In genomic region chr10:4656576-4657194, GRCh38 we compare ENCODE assay signal across 8 cellular contexts.
A peak's percentile ranks its signal among the peaks of the same experiment; 100 is the strongest.
DNase-seq lines count a peak whose midpoint lies in the region; ATAC-seq, FAIRE-seq and TF ChIP-seq lines count a peak whose summit lies in the region.

No MANE protein-coding gene starts in this region.

- peak; percentile 95 for TF ChIP-seq RAD21 in GM12878 (IDR thresholded peaks at IDR 0.05; ENCODE audit: insufficient read depth, low read depth, low read length)

- no peak overlapping the region for H3K9ac ChIP-seq in GM12878 (ENCODE audit: control insufficient read depth, insufficient read depth, low read length)

- H3K9me2 ChIP-seq in DOHH2 (replicated peaks; ENCODE audit: control insufficient read depth, low read length): no peaks in the 10 kb centered on the region

- H3K4me2 ChIP-seq in DOHH2 (ENCODE audit: low read length) (no peak overlapping the region), GM12878 (ENCODE audit: control insufficient read depth, insufficient read depth) (no peak overlapping the region)

- TF ChIP-seq CTCF in DOHH2 (IDR thresholded peaks at IDR 0.05; ENCODE audit: low read depth, low read length, poor library complexity, severe bottlenecking) (peak; percentile 72), GM12878 (IDR thresholded peaks at IDR 0.05 in 2 of 3, conservative IDR thresholded peaks at IDR 0.05 in 1 of 3; ENCODE audit: control insufficient read depth in 2 of 3, extremely low read depth in 1 of 3, insufficient read depth in 1 of 3, low read depth in 3 of 3, low read length in 3 of 3) (peak; percentile 74 to 79 (median 77))

- TF ChIP-seq POLR2A in GM12878 (IDR thresholded peaks at IDR 0.05; ENCODE audit: low read depth, low read length): no peak

- CTCF ChIA-PET in GM12878 (lab: Yijun Ruan, JAX): interaction anchor here (0.6 to 2.8 kb wide), 10 partner anchors 9 to 1464 kb away, joined by 3 to 15 read pairs (median 4); no protein-coding TSS in a partner anchor

- peak; percentile 47; the same call in 1 of the 3 replicates for ATAC-seq in GM12878
- ATAC-seq in GM21576 (IDR thresholded peaks at IDR 0.05; ENCODE audit: unreplicated experiment): no peak
- no peak for ATAC-seq in GM19023 (IDR thresholded peaks at IDR 0.05; ENCODE audit: unreplicated experiment)

- WGBS in GM12878 (ENCODE audit: insufficient coverage, insufficient replicate concordance, low lambda C conversion rate, missing lambda C conversion rate): 10% methylated on average over 7 of the region's 7 CpGs

- H3K36me3 ChIP-seq in DOHH2 (ENCODE audit: control insufficient read depth, low read length): no peaks in the 10 kb centered on the region
- no peaks in the 10 kb centered on the region for H3K36me3 ChIP-seq in GM12878 (ENCODE audit: control insufficient read depth in 2 of 2, insufficient read depth in 2 of 2, low read length in 1 of 2)

- BruUV-seq in GM12878 (replicated peaks; lab: Mats Ljungman, UMichigan): no TSS peak

- H3K27ac ChIP-seq in DOHH2 (ENCODE audit: low read depth, low read length) (no peak overlapping the region), GM12878 (ENCODE audit: control insufficient read depth, insufficient read depth) (no peak overlapping the region)

- POLR2A ChIA-PET in GM12878 (lab: Charles Lee): interaction anchor here (0.6 kb wide), 1 partner anchor 11 kb away, joined by 3 read pairs; no protein-coding TSS in a partner anchor

- RAD21 ChIA-PET in GM12878 (lab: Charles Lee; ENCODE audit: unreplicated experiment): interaction anchor here (0.8 to 2.3 kb wide), 4 partner anchors 875 to 1417 kb away, joined by 3 to 6 read pairs (median 3); no protein-coding TSS in a partner anchor

- intact Hi-C loops in GM12878 (cut with micrococcal nuclease; ENCODE audit: unreplicated experiment): loop anchor here (1.0 to 10.0 kb wide), 5 partner anchors 872 to 1459 kb away; partner anchors contain the start of gene KLF6

- in situ Hi-C loops in GM12878 (cut with MboI): loop anchor here (10.0 kb wide), 1 partner anchor 1462 kb away; no protein-coding TSS in a partner anchor

- H3F3A ChIP-seq in DOHH2 (ENCODE audit: control insufficient read depth, insufficient read depth): no peaks in the 10 kb centered on the region

- H3K4me3 ChIP-seq in DOHH2 (ENCODE audit: low read length) (no peak overlapping the region), GM12878 (no peak overlapping the region)

- H3K79me2 ChIP-seq in DOHH2 (ENCODE audit: control insufficient read depth, low read length) (no peaks in the 10 kb centered on the region), GM12878 (ENCODE audit: control insufficient read depth, insufficient read depth, low read length) (no peaks in the 10 kb centered on the region)

- SMC1A ChIA-PET in GM12878 (lab: Charles Lee; ENCODE audit: uncharacterized antibody, unreplicated experiment): interaction anchor here (1.0 to 2.1 kb wide), 4 partner anchors 43 to 1463 kb away, joined by 3 to 7 read pairs (median 3); no protein-coding TSS in a partner anchor

- no peaks in the 10 kb centered on the region for H3K27me3 ChIP-seq in DOHH2 (ENCODE audit: control insufficient read depth, low read length)
- H3K27me3 ChIP-seq in GM12878 (replicated peaks in 1 of 2; ENCODE audit: control insufficient read depth in 2 of 2, insufficient read depth in 2 of 2, low read length in 1 of 2): no peaks in the 10 kb centered on the region

- no peaks in the 10 kb centered on the region for H3K4me1 ChIP-seq in DOHH2 (ENCODE audit: control insufficient read depth, low read length)
- no peaks in the 10 kb centered on the region for H3K4me1 ChIP-seq in GM12878 (ENCODE audit: control insufficient read depth, insufficient read depth, low read length)

- H4K20me1 ChIP-seq in DOHH2 (ENCODE audit: control insufficient read depth, insufficient read depth, low read depth, low read length) (no peaks in the 10 kb centered on the region), GM12878 (ENCODE audit: control insufficient read depth, insufficient read depth) (no peaks in the 10 kb centered on the region)

- H2AFZ ChIP-seq in GM12878 (ENCODE audit: control insufficient read depth, low read depth, low read length): no peak overlapping the region

- DNase-seq in HT-29 (ENCODE audit: low spot score) (peak; percentile 89), RPMI8226 (peak; percentile 49), GM12878 (ENCODE audit: low read depth, low spot score) (no peak), iPS-NIHi11 (ENCODE audit: low spot score) (peak; percentile 52)
- peak; percentile 53 for DNase-seq in stimulated activated CD4-positive, alpha-beta T cell treated with anti-CD3 and anti-CD28 coated beads, Interleukin-15, amount 100 ng/mL, for 24 hours

- TF ChIP-seq EP300 in GM12878 (IDR thresholded peaks at IDR 0.05; ENCODE audit: borderline replicate concordance in 1 of 2, control insufficient read depth in 1 of 2, low read depth in 2 of 2, low read length in 2 of 2): no peak

- no peaks in the 10 kb centered on the region for H3K9me3 ChIP-seq in DOHH2 (ENCODE audit: control insufficient read depth, insufficient read depth, low read length)
- no peaks in the 10 kb centered on the region for H3K9me3 ChIP-seq in GM12878 (replicated peaks; ENCODE audit: control insufficient read depth, insufficient read depth, low read length)

- peak; percentile 99 for FAIRE-seq in GM12878 (lab: Jason Lieb, UNC)

TF ChIP-seq in GM12878, 131 proteins besides CTCF, POLR2A, EP300 and RAD21:
- TF ChIP-seq CHD4 (IDR thresholded peaks at IDR 0.05) (no peak), RUNX3 (IDR thresholded peaks at IDR 0.05; ENCODE audit: low read length) (0 out of 2 replicates have a peak, but pooled peaks have one; percentile 24), YY1 (IDR thresholded peaks at IDR 0.05; ENCODE audit: low read depth, low read length) (0 out of 2 replicates have a peak, but pooled peaks have one; percentile 41), RCOR1 (conservative IDR thresholded peaks at IDR 0.05; ENCODE audit: low read depth, low read length) (no peak), RB1 (IDR thresholded peaks at IDR 0.05; ENCODE audit: borderline replicate concordance) (no peak), SMC3 (IDR thresholded peaks at IDR 0.05; ENCODE audit: borderline replicate concordance, low read length) (peak; percentile 89), IRF3 (IDR thresholded peaks at IDR 0.05) (no peak)
